ENCODE assay signal across 40 cellular contexts in genomic region chr19:51589511-51589910, GRCh38. TPM values are rescaled to one million over a fixed set of nuclear protein-coding genes. Genes with fewer than 3 reads are reported as not detected.
"Had no signal": no experiment of that assay in that cellular context is flagged by ENCODE, and none has a peak within 500 bp of the region (broad histone marks: within the 10 kb centered on the region; RNA-seq: fewer than 3 reads in every experiment).

No MANE protein-coding gene starts in this region.

- H3K4me3 ChIP-seq: MG63 had no signal

- DNase-seq: Karpas-422, Kasumi-1, MG63, MM.1S, NCI-H1048, NCI-H1092, NCI-H1092 treated with DMSO at 0.1 percent for 48 hours, NCI-H1105, NCI-H1105 treated with DMSO at 0.1 percent for 48 hours, NCI-H1417, NCI-H1417 treated with DMSO at 0.1 percent for 48 hours, NCI-H1436, NCI-H1436 treated with DMSO at 0.1 percent for 48 hours, NCI-H146, NCI-H1694, NCI-H1694 treated with DMSO at 0.1 percent for 48 hours, NCI-H187, NCI-H187 treated with DMSO at 0.1 percent for 48 hours, NCI-H1930, NCI-H2029, NCI-H2029 treated with DMSO at 0.1 percent for 48 hours, NCI-H2081, NCI-H2081 treated with DMSO at 0.1 percent for 48 hours, NCI-H2107, NCI-H2171, NCI-H2171 treated with DMSO at 0.1 percent for 48 hours, NCI-H2227 treated with DMSO at 0.1 percent for 48 hours, NCI-H226, NCI-H345, NCI-H446, NCI-H446 treated with DMSO at 0.1 percent for 48 hours, NCI-H510A, NCI-H510A treated with DMSO at 0.1 percent for 48 hours, NCI-H524, NCI-H524 treated with DMSO at 0.1 percent for 48 hours, NCI-H526 had no signal

- H3K27me3 ChIP-seq: MG63 had no signal

RNA-seq across cellular contexts. Expression of gene SIGLEC5, which starts 40.7 kb away (rescaled TPM):
- total RNA-seq: LHCN-M2, M059J, MCF 10A, NCI-H460 had no signal

RNA-seq across cellular contexts. Expression of gene SIGLEC14, which starts 57.1 kb away (rescaled TPM):
- total RNA-seq: LHCN-M2, M059J, MCF 10A, NCI-H460 had no signal

RNA-seq across cellular contexts. Expression of gene SIGLEC6, which starts 58.0 kb away (rescaled TPM):
- total RNA-seq: LHCN-M2, M059J, MCF 10A, NCI-H460 had no signal
